ENCODE assay signal across 12 cellular contexts in genomic region chr10:112957589-112958202, GRCh38. TPM values are rescaled to one million over a fixed set of nuclear protein-coding genes. Genes with fewer than 3 reads are reported as not detected.
DNase-seq lines count a peak whose midpoint lies in the region; ATAC-seq and TF ChIP-seq lines count a peak whose summit lies in the region.
"Had no signal": no experiment of that assay in that cellular context is flagged by ENCODE, and none has a peak within 500 bp of the region (broad histone marks: within the 10 kb centered on the region; RNA-seq: fewer than 3 reads in every experiment).

No MANE protein-coding gene starts in this region.

- H2BK12ac ChIP-seq in neuronal stem cell (ENCODE audit: low read length): no peak overlapping the region

- no peak overlapping the region for H2BK120ac ChIP-seq in neuronal stem cell (ENCODE audit: low read depth, low read length)

- H3K4ac ChIP-seq in neuronal stem cell (ENCODE audit: low read length): no peak overlapping the region

- POLR2A ChIA-PET in Panc1 (lab: Charles Lee): no interaction called here

- no peak overlapping the region for H2AFZ ChIP-seq in neuronal stem cell (ENCODE audit: low read length)

- H4K91ac ChIP-seq in neuronal stem cell (ENCODE audit: low read depth, low read length, poor library complexity): no peak overlapping the region

- DNase-seq in Caki2 (ENCODE audit: low read depth): peak; percentile 58
- no peak for DNase-seq in Panc1 (ENCODE audit: low read depth, low spot score)
- DNase-seq in epithelial cell of prostate (ENCODE audit: low read depth, low spot score): no peak
- no peak for DNase-seq in neuronal stem cell (ENCODE audit: low spot score)
- no peak for DNase-seq in NCI-H510A treated with DMSO at 0.1 percent for 48 hours (lab: John Stamatoyannopoulos, UW)
- no peak for DNase-seq in COR-L47 (lab: John Stamatoyannopoulos, UW)
- no peak for DNase-seq in 8988T
- DNase-seq: activated CD4-positive, alpha-beta T cell treated with anti-CD3 and anti-CD28 coated beads for 4 hours; activated effector memory CD4-positive, alpha-beta T cell treated with anti-CD3 and anti-CD28 coated beads, Interleukin-2, amount 50 U/mL, for 16 hours; CD4-positive, CD25-positive, alpha-beta regulatory T cell; SIG-M5 had no signal

- TF ChIP-seq CTCF in Panc1 (IDR thresholded peaks at IDR 0.05): no peak

- no TSS peak for BruUV-seq in Panc1 (replicated peaks; lab: Mats Ljungman, UMichigan)

- ATAC-seq in Panc1 (peak; percentile 4; the same call in 1 of the 2 replicates), esophagus mucosa (no peak)

- peaks cover 6% of the 10 kb centered on the region for H3K36me3 ChIP-seq in Panc1 (ENCODE audit: control insufficient read depth, insufficient read depth, low read length)
- H3K36me3 ChIP-seq in neuronal stem cell (replicated peaks in 1 of 2; ENCODE audit: control insufficient read depth in 2 of 2, insufficient read depth in 2 of 2, low read length in 2 of 2): peaks cover 0 to 39% of the 10 kb centered on the region in 2 donors

- H3K27me3 ChIP-seq in Panc1 (ENCODE audit: control insufficient read depth, insufficient read depth, low read length) (no peaks in the 10 kb centered on the region), neuronal stem cell (ENCODE audit: control insufficient read depth in 3 of 3, insufficient read depth in 3 of 3, low read depth in 1 of 3, low read length in 3 of 3) (no peaks in the 10 kb centered on the region)

- no peak overlapping the region for H2BK5ac ChIP-seq in neuronal stem cell (ENCODE audit: low read length)

- H3K4me2 ChIP-seq in neuronal stem cell (ENCODE audit: insufficient read depth, low read length, poor library complexity, severe bottlenecking): no peak overlapping the region

- WGBS in neuronal stem cell (ENCODE audit: extremely low coverage in 2 of 2, insufficient read length in 2 of 2, insufficient replicate concordance in 1 of 2), 2 donors: no CpG with 5 or more reads among the region's 9 CpGs

- CTCF ChIA-PET in Panc1 (lab: Charles Lee): no interaction called here

- intact Hi-C loops in Panc1 (cut with micrococcal nuclease; ENCODE audit: unreplicated experiment): loop anchor here (5.0 to 10.0 kb wide), 3 partner anchors 115 to 483 kb away; no protein-coding TSS in a partner anchor

- peak overlapping the region; percentile 45 to 90; a peak in 3 of 4 replicates for H3K4me3 ChIP-seq in Panc1 (ENCODE audit: low read depth in 2 of 2, low read length in 2 of 2)
- no peak overlapping the region for H3K4me3 ChIP-seq in neuronal stem cell (ENCODE audit: low read length in 2 of 2)

- H3K9me3 ChIP-seq in Panc1 (ENCODE audit: control insufficient read depth, insufficient read depth, low read depth, low read length) (no peaks in the 10 kb centered on the region), neuronal stem cell (replicated peaks in 1 of 2; ENCODE audit: control insufficient read depth in 2 of 2, insufficient read depth in 1 of 2, low read depth in 1 of 2, low read length in 2 of 2) (no peaks in the 10 kb centered on the region)

- H3K27ac ChIP-seq in Panc1 (ENCODE audit: low read length) (peak overlapping the region; percentile 94), epithelial cell of prostate (peak overlapping the region; percentile 28), neuronal stem cell (replicated peaks; ENCODE audit: low read length) (peak overlapping the region; percentile 14)

- H2AK5ac ChIP-seq in neuronal stem cell (ENCODE audit: low read depth, low read length): no peak overlapping the region

- no peaks in the 10 kb centered on the region for H3K79me1 ChIP-seq in neuronal stem cell (ENCODE audit: low read depth, low read length)

- no peak overlapping the region for H3K23ac ChIP-seq in neuronal stem cell (ENCODE audit: low read depth, low read length, poor library complexity)

- H3K4me1 ChIP-seq in Panc1 (ENCODE audit: control insufficient read depth, insufficient read depth, low read length) (peaks cover 80% of the 10 kb centered on the region), neuronal stem cell (ENCODE audit: control insufficient read depth in 2 of 2, insufficient read depth in 1 of 2, low read depth in 1 of 2, low read length in 2 of 2) (peaks cover 31 to 61% of the 10 kb centered on the region in 2 donors)

- H4K8ac ChIP-seq in neuronal stem cell (ENCODE audit: low read depth, low read length): no peak overlapping the region

- H3K18ac ChIP-seq in neuronal stem cell (ENCODE audit: low read length): no peak overlapping the region

- in situ Hi-C loops in Caki2 (cut with HindIII; ENCODE audit: low pct_unique_long_range_greater_than_20kb, low sequenced_read_pairs) (no loop called here), Panc1 (cut with HindIII; ENCODE audit: low pct_unique_long_range_greater_than_20kb, low sequenced_read_pairs) (no loop called here)

- H3K9ac ChIP-seq in neuronal stem cell (ENCODE audit: low read depth, low read length, poor library complexity): no peak overlapping the region

- no peak overlapping the region for H3K14ac ChIP-seq in neuronal stem cell (ENCODE audit: low read length)

- no peak overlapping the region for H2BK15ac ChIP-seq in neuronal stem cell (ENCODE audit: low read length)

RNA-seq across cellular contexts. Expression of gene TCF7L2, which starts 7.6 kb away (rescaled TPM):
- total RNA-seq in Caki2 (2014; rRNA removed; shearing (Covaris generic); ENCODE audit: low replicate concordance): 0.47 TPM in 1 of 2 replicates, not detected in the other
- total RNA-seq in Panc1 (2021; ENCODE audit: unreplicated experiment) (45.2 TPM), esophagus mucosa (10.8 TPM)
- polyA plus RNA-seq in Panc1 (2012; ENCODE audit: insufficient read length): 78.7 TPM
- 67.4 TPM for polyA plus RNA-seq in neuronal stem cell (2013, experiment 1 of 2)
- polyA plus RNA-seq in neuronal stem cell (2013, experiment 2 of 2): 70.5 TPM

Comparison
In these comparisons a context has a peak if more than half of its experiments do, and no peak if none do; other contexts are left out.
1. H3K27ac ChIP-seq: peak in every context shown above with its lines; median percentile 94 in Panc1; 28 in epithelial cell of prostate; 14 in neuronal stem cell.
2. H3K4me3 ChIP-seq: peak in Panc1 (2 of 2); none in neuronal stem cell (0 of 2).